In genomic region chr18:62790836-62791772, GRCh38 we compare ENCODE assay signal across 14 cellular contexts.
DNase-seq lines count a peak whose midpoint lies in the region; ATAC-seq and TF ChIP-seq lines count a peak whose summit lies in the region.
"Had no signal": no experiment of that assay in that cellular context is flagged by ENCODE, and none has a peak within 500 bp of the region (broad histone marks: within the 10 kb centered on the region; RNA-seq: fewer than 3 reads in every experiment).

No MANE protein-coding gene starts in this region.

- H3K9me3 ChIP-seq in right atrium auricular region (no peaks in the 10 kb centered on the region), testis (no peaks in the 10 kb centered on the region)

- H3K27me3 ChIP-seq in right atrium auricular region (no peaks in the 10 kb centered on the region), testis (no peaks in the 10 kb centered on the region)

- H3K27ac ChIP-seq in right atrium auricular region (no peak overlapping the region), angular gyrus (ENCODE audit: low read depth, low read length) (peak overlapping the region; percentile 68), testis (peak overlapping the region in 1 of 2 donors; percentile 39)

- TF ChIP-seq CTCF in right atrium auricular region (IDR thresholded peaks at IDR 0.05) = no peak
- no peak for TF ChIP-seq CTCF in testis (IDR thresholded peaks at IDR 0.05)
- no peak for TF ChIP-seq CTCF in GM10266 (IDR thresholded peaks at IDR 0.05; ENCODE audit: control insufficient read depth, insufficient read depth, low read depth, missing control alignments)

- H3K4me1 ChIP-seq in right atrium auricular region (peaks cover 0 to 13% of the 10 kb centered on the region in 2 donors), testis (peaks cover 18% of the 10 kb centered on the region)

- peak; percentile 40 for ATAC-seq in left ventricle myocardium superior
- ATAC-seq: esophagus mucosa had no signal

- no peak for TF ChIP-seq POLR2A in testis (IDR thresholded peaks at IDR 0.05)

- H3K4me3 ChIP-seq in right atrium auricular region = no peak overlapping the region
- H3K4me3 ChIP-seq in testis = no peak overlapping the region
- H3K4me3 ChIP-seq: lung had no signal

- intact Hi-C loops in left ventricle myocardium superior (cut with micrococcal nuclease) (no loop called here), testis (cut with DNase I; ENCODE audit: low total_unique reads) (no loop called here)

- H3K36me3 ChIP-seq in right atrium auricular region (no peaks in the 10 kb centered on the region), testis (ENCODE audit: low read depth, missing control alignments) (no peaks in the 10 kb centered on the region)

- DNase-seq in left ventricle myocardium superior = no peak
- DNase-seq in right atrium auricular region (ENCODE audit: low spot score) = no peak
- peak; percentile 39 for DNase-seq in left kidney (ENCODE audit: low read depth, low spot score)
- peak; percentile 50 for DNase-seq in testis
- DNase-seq in GM10266 (ENCODE audit: extremely low spot score) = no peak
- no peak for DNase-seq in iPS-NIHi7 (ENCODE audit: extremely low spot score)
- DNase-seq in AML-193 (lab: John Stamatoyannopoulos, UW) = no peak
- DNase-seq: KG1; NCI-H774; stimulated activated CD4-positive, alpha-beta T cell treated with anti-CD3 and anti-CD28 coated beads, Interleukin-12 subunit alpha, Interleukin-12 subunit beta, amount 100 ng/mL, for 4 hours; stimulated activated naive B cell treated with anti-CD40 and anti-IgM and Interleukin-4, amounts not matched to agents 10 μg/mL and 1 μg/mL and 100 μg/mL, for 72 hours had no signal

- 31 to 48% methylated on average over 7 of the region's 7 CpGs for WGBS in testis, 2 donors

Comparison
In these comparisons a context has a peak if more than half of its experiments do, and no peak if none do; other contexts are left out.
1. DNase-seq: peak in left kidney (single experiment) and testis (single experiment); none in left ventricle myocardium superior (single experiment), right atrium auricular region (single experiment), GM10266 (single experiment), iPS-NIHi7 (single experiment) and AML-193 (0 of 2).